11 cellular contexts compared by ENCODE assay signal in the genomic region with DNA sequence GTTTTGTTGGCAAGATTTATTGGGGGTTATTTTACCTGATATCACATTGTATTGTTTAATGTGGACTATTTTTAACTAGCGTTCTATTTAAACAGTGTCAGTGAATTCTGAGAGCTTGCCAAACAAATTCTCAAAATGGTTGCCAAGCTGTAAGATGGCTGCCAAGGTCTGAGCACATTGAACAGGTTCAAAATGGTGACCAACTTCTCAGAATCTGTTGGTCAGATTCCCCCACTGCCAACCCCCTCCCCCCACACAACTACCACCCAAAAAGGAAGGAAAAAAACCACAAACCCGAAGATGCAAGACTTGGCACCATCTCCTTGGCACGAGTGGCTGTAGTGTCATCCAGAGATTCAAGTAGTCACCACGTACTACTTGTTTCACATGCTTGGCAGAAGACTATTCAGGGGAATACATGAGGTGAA.
DNase-seq lines count a peak whose midpoint lies in the region; ATAC-seq, FAIRE-seq and TF ChIP-seq lines count a peak whose summit lies in the region.
"Had no signal": no experiment of that assay in that cellular context is flagged by ENCODE, and none has a peak within 500 bp of the region (broad histone marks: within the 10 kb centered on the region; RNA-seq: fewer than 3 reads in every experiment).

No MANE protein-coding gene starts in this region.

- peak overlapping the region; percentile 64 to 74 for H3K27ac ChIP-seq in breast epithelium
- peak overlapping the region in 1 of 3 donors; percentile 10 for H3K27ac ChIP-seq in right lobe of liver
- peak overlapping the region; percentile 33 to 46 for H3K27ac ChIP-seq in tibial artery
- H3K27ac ChIP-seq in PC-9: no peak overlapping the region

- no peak overlapping the region for H3K4me2 ChIP-seq in PC-9

- 0 out of 2 replicates have a peak, but pooled peaks cover 9% of the 10 kb centered on the region for H3K79me2 ChIP-seq in PC-9 (ENCODE audit: low read depth)

- 0 out of 2 replicates have a peak, but pooled peaks cover 9% of the 10 kb centered on the region for H3F3A ChIP-seq in PC-9 (ENCODE audit: insufficient read depth, low read depth)

- no peak for FAIRE-seq in GM12891 (lab: Jason Lieb, UNC)

- WGBS in right lobe of liver (ENCODE audit: insufficient coverage, low coverage, low lambda C conversion rate, missing lambda C conversion rate): 14% methylated on average over 4 of the region's 4 CpGs

- DNase-seq in NCI-H2029 (lab: John Stamatoyannopoulos, UW) (peak; percentile 93), breast epithelium (ENCODE audit: low spot score in 2 of 2) (peak in 1 of 2 donors; percentile 63), right lobe of liver (no peak), tibial artery (peak; percentile 65 to 80), GM12891 (ENCODE audit: insufficient read length, low spot score) (no peak), PC-9 (no peak)
- DNase-seq in stimulated activated naive CD8-positive, alpha-beta T cell treated with anti-CD3 and anti-CD28 coated beads, Interleukin-15, Interleukin-2, amounts not matched to agents 100 U/mL and 50 U/mL, for 24 hours: no peak
- DNase-seq: activated CD8-positive, alpha-beta T cell treated with anti-CD3 and anti-CD28 coated beads for 36 hours; effector CD4-positive, alpha-beta T cell; Peyer's patch had no signal

- H4K20me1 ChIP-seq in PC-9 (ENCODE audit: insufficient read depth): no peaks in the 10 kb centered on the region

- peak overlapping the region in 2 of 3 donors; percentile 41 to 54 for H3K4me3 ChIP-seq in breast epithelium
- H3K4me3 ChIP-seq in right lobe of liver: peak overlapping the region in 1 of 3 donors; percentile 3
- H3K4me3 ChIP-seq in tibial artery: peak overlapping the region; percentile 13 to 30
- H3K4me3 ChIP-seq in PC-9: no peak overlapping the region

- H3K9me3 ChIP-seq in breast epithelium: no peaks in the 10 kb centered on the region
- H3K9me3 ChIP-seq in right lobe of liver: no peaks in the 10 kb centered on the region
- H3K9me3 ChIP-seq in tibial artery: no peaks in the 10 kb centered on the region
- no peaks in the 10 kb centered on the region for H3K9me3 ChIP-seq in PC-9 (ENCODE audit: insufficient read depth, low read depth)
- H3K9me3 ChIP-seq: Peyer's patch had no signal

- intact Hi-C loops in breast epithelium (cut with DNase I; ENCODE audit: low total_unique reads) (no loop called here), right lobe of liver (cut with DNase I) (no loop called here), tibial artery (cut with DNase I; ENCODE audit: low total_unique reads) (no loop called here), PC-9 (cut with micrococcal nuclease; ENCODE audit: unreplicated experiment) (no loop called here)

- no peak for TF ChIP-seq CTCF in breast epithelium (IDR thresholded peaks at IDR 0.05)
- no peak for TF ChIP-seq CTCF in right lobe of liver (IDR thresholded peaks at IDR 0.05)
- no peak for TF ChIP-seq CTCF in tibial artery (IDR thresholded peaks at IDR 0.05)
- TF ChIP-seq CTCF in PC-9 (conservative IDR thresholded peaks at IDR 0.05): no peak

- no peak for TF ChIP-seq POLR2A in breast epithelium (IDR thresholded peaks at IDR 0.05)
- TF ChIP-seq POLR2A in right lobe of liver (IDR thresholded peaks at IDR 0.05): no peak
- no peak for TF ChIP-seq POLR2A in GM12891 (IDR thresholded peaks at IDR 0.05; ENCODE audit: low read depth, low read length)

- H3K4me1 ChIP-seq in breast epithelium (peaks cover 0 to 20% of the 10 kb centered on the region in 2 donors), right lobe of liver (peaks cover 0 to 34% (median 12%) of the 10 kb centered on the region in 4 donors), tibial artery (peaks cover 0 to 49% (median 20%) of the 10 kb centered on the region in 4 donors), PC-9 (replicated peaks; ENCODE audit: insufficient read depth) (peaks cover 10% of the 10 kb centered on the region; the same call in 1 of the 2 replicates)

- BruUV-seq in PC-9 (replicated peaks; lab: Mats Ljungman, UMichigan): no TSS peak

- no peaks in the 10 kb centered on the region for H3K9me2 ChIP-seq in PC-9 (ENCODE audit: insufficient read depth)

- POLR2A ChIA-PET in PC-9 (lab: Charles Lee; ENCODE audit: unreplicated experiment): no interaction called here

- H2AFZ ChIP-seq in PC-9: no peak overlapping the region

- H3K27me3 ChIP-seq in breast epithelium: no peaks in the 10 kb centered on the region
- no peaks in the 10 kb centered on the region for H3K27me3 ChIP-seq in right lobe of liver
- H3K27me3 ChIP-seq in tibial artery: no peaks in the 10 kb centered on the region
- H3K27me3 ChIP-seq in PC-9 (ENCODE audit: insufficient read depth, low read depth): no peaks in the 10 kb centered on the region
- H3K27me3 ChIP-seq: Peyer's patch had no signal

- H3K36me3 ChIP-seq in breast epithelium (no peaks in the 10 kb centered on the region), right lobe of liver (no peaks in the 10 kb centered on the region), tibial artery (no peaks in the 10 kb centered on the region), PC-9 (ENCODE audit: low read depth) (no peaks in the 10 kb centered on the region)
- H3K36me3 ChIP-seq: Peyer's patch had no signal

- ATAC-seq in right lobe of liver: peak in 3 of 4 donors; percentile 32 to 76 (median 63)
- no peak for ATAC-seq in stimulated activated naive CD8-positive, alpha-beta T cell treated with anti-CD3 and anti-CD28 coated beads, Interleukin-15, Interleukin-2, amounts not matched to agents 100 U/mL and 50 U/mL, for 24 hours
- ATAC-seq: activated CD8-positive, alpha-beta T cell treated with anti-CD3 and anti-CD28 coated beads for 36 hours; stimulated activated effector memory CD8-positive, alpha-beta T cell treated with anti-CD3 and anti-CD28 coated beads, Interleukin-12 subunit alpha, Interleukin-12 subunit beta, amount 100 ng/mL, for 72 hours had no signal

- CTCF ChIA-PET in PC-9 (lab: Charles Lee): no interaction called here

TF ChIP-seq in GM12891, 5 proteins besides CTCF, POLR2A, EP300 and RAD21:
- TF ChIP-seq SPI1 (IDR thresholded peaks at IDR 0.05; ENCODE audit: low read depth, low read length) (no peak), PAX5 (IDR thresholded peaks at IDR 0.05; ENCODE audit: insufficient read depth, low read length, severe bottlenecking) (no peak), TAF1 (IDR thresholded peaks at IDR 0.05; ENCODE audit: low read depth, low read length) (no peak), POLR2AphosphoS5 (IDR thresholded peaks at IDR 0.05; ENCODE audit: low read depth, low read length) (no peak), POU2F2 (IDR thresholded peaks at IDR 0.05; ENCODE audit: low read depth, low read length) (no peak)
TF ChIP-seq in GM12891: peak in this region for 0.

Comparison
In these comparisons a context has a peak if more than half of its experiments do, and no peak if none do; other contexts are left out.
1. DNase-seq: peak in NCI-H2029 (single experiment) and tibial artery (2 of 2); none in right lobe of liver (0 of 3), GM12891 (single experiment), PC-9 (0 of 2) and stimulated activated naive CD8-positive, alpha-beta T cell treated with anti-CD3 and anti-CD28 coated beads, Interleukin-15, Interleukin-2, amounts not matched to agents 100 U/mL and 50 U/mL, for 24 hours (single experiment).